ENCODE assay signal across 20 cellular contexts in genomic region chr12:3168223-3168770, GRCh38.
DNase-seq lines count a peak whose midpoint lies in the region; ATAC-seq, FAIRE-seq and TF ChIP-seq lines count a peak whose summit lies in the region.
"Had no signal": no experiment of that assay in that cellular context is flagged by ENCODE, and none has a peak within 500 bp of the region (broad histone marks: within the 10 kb centered on the region; RNA-seq: fewer than 3 reads in every experiment).

No MANE protein-coding gene starts in this region.

- no peaks in the 10 kb centered on the region for H3K9me1 ChIP-seq in keratinocyte (ENCODE audit: control insufficient read depth, extremely low read depth, insufficient read depth, low read length)

- H3K9ac ChIP-seq in keratinocyte (ENCODE audit: control insufficient read depth, extremely low read depth, insufficient read depth, low read length) = peak overlapping the region; percentile 53

- TF ChIP-seq CTCF in keratinocyte (optimal IDR thresholded peaks at IDR 0.05 in 1 of 3, IDR thresholded peaks at IDR 0.05 in 1 of 3, conservative IDR thresholded peaks at IDR 0.05 in 1 of 3; ENCODE audit: extremely low read depth in 1 of 3, insufficient read depth in 2 of 3, low read length in 3 of 3) (no peak), upper lobe of right lung (IDR thresholded peaks at IDR 0.05) (no peak)

- H3K4me3 ChIP-seq in keratinocyte (ENCODE audit: control insufficient read depth in 2 of 3, extremely low read depth in 1 of 3, insufficient read depth in 2 of 3, low read depth in 1 of 3, low read length in 3 of 3) (peak overlapping the region in 2 of 3 experiments; percentile 10 to 25), upper lobe of right lung (no peak overlapping the region)
- H3K4me3 ChIP-seq: BLaER1 treated with 17β-estradiol and CSF1 and Interleukin-3, amounts not matched to agents 10 nM and 100 nM; colonic mucosa; lung; MG63 had no signal

- DNase-seq in activated T-cell treated with anti-CD3 and anti-CD28 coated beads for 48 hours (ENCODE audit: low read depth) (peak; percentile 2), keratinocyte (ENCODE audit: low read depth, low spot score) (no peak), upper lobe of right lung (peak; percentile 39), NCI-H128 (lab: John Stamatoyannopoulos, UW; ENCODE audit: unreplicated experiment) (no peak), NOMO-1 treated with dmso at 0.1 percent for 144 hours (lab: John Stamatoyannopoulos, UW; ENCODE audit: unreplicated experiment) (no peak)
- no peak for DNase-seq in activated T-cell treated with anti-CD3 and anti-CD28 coated beads, Interleukin-2, amount 50 U/mL, for 1 hour
- DNase-seq: activated CD4-positive, alpha-beta T cell treated with anti-CD3 and anti-CD28 coated beads, Interleukin-2, amount 10 ng/mL, durations not matched to agents 24 days and 14 days; colonic mucosa; DMS 273 treated with DMSO at 0.1 percent for 48 hours; GF-D8; hippocampal formation; naive B cell; NCI-H1436 treated with DMSO at 0.1 percent for 48 hours had no signal

- intact Hi-C loops in upper lobe of right lung (cut with DNase I) = no loop called here

- H3K79me2 ChIP-seq in keratinocyte (ENCODE audit: control insufficient read depth, insufficient read depth, low read length) = peaks cover 2% of the 10 kb centered on the region

- H3K9me3 ChIP-seq in keratinocyte (ENCODE audit: control insufficient read depth, low read depth, low read length) = no peaks in the 10 kb centered on the region
- no peaks in the 10 kb centered on the region for H3K9me3 ChIP-seq in upper lobe of right lung
- H3K9me3 ChIP-seq: BLaER1 treated with 17β-estradiol and CSF1 and Interleukin-3, amounts not matched to agents 10 nM and 100 nM; colonic mucosa; MG63 had no signal

- peaks cover 5% of the 10 kb centered on the region for H4K20me1 ChIP-seq in keratinocyte (ENCODE audit: control insufficient read depth, extremely low read depth, insufficient read depth, low read length)

- peaks cover 7% of the 10 kb centered on the region for H3K4me1 Mint-ChIP-seq in activated T-helper 17 cell treated with anti-CD3 and anti-CD28 coated beads, Interleukin-2, amount 50 U/mL, for 72 hours
- H3K4me1 Mint-ChIP-seq: IgD-negative memory B cell, naive B cell had no signal

- H3K4me2 ChIP-seq in keratinocyte (ENCODE audit: control insufficient read depth, extremely low read depth, insufficient read depth, low read depth, low read length) = peak overlapping the region; percentile 83
- H3K4me2 ChIP-seq: BLaER1 treated with 17β-estradiol and CSF1 and Interleukin-3, amounts not matched to agents 10 nM and 100 nM had no signal

- dilution Hi-C loops in keratinocyte (cut with MboI; ENCODE audit: extremely low pct_ligation_motif_present, low sequenced_read_pairs) = no loop called here

- no peaks in the 10 kb centered on the region for H3K36me3 Mint-ChIP-seq in activated T-helper 17 cell treated with anti-CD3 and anti-CD28 coated beads, Interleukin-2, amount 50 U/mL, for 72 hours (ENCODE audit: low read depth)
- H3K36me3 Mint-ChIP-seq: IgD-negative memory B cell, naive B cell had no signal

- H3K36me3 ChIP-seq in keratinocyte (ENCODE audit: control insufficient read depth in 2 of 2, extremely low read depth in 1 of 2, insufficient read depth in 2 of 2, low read length in 2 of 2) (peaks cover 0 to 4% of the 10 kb centered on the region in 2 experiments), upper lobe of right lung (no peaks in the 10 kb centered on the region)
- H3K36me3 ChIP-seq: BLaER1 treated with 17β-estradiol and CSF1 and Interleukin-3, amounts not matched to agents 10 nM and 100 nM; colonic mucosa; MG63 had no signal

- peaks cover 34% of the 10 kb centered on the region for H3K4me1 ChIP-seq in keratinocyte (ENCODE audit: control insufficient read depth, extremely low read depth, insufficient read depth, low read length)
- peaks cover under 1% of the 10 kb centered on the region for H3K4me1 ChIP-seq in upper lobe of right lung
- H3K4me1 ChIP-seq: colonic mucosa had no signal

- H3K27ac ChIP-seq in keratinocyte (ENCODE audit: control insufficient read depth, insufficient read depth, low read length) (peak overlapping the region; percentile 59), upper lobe of right lung (no peak overlapping the region)
- H3K27ac ChIP-seq: BLaER1 treated with 17β-estradiol and CSF1 and Interleukin-3, amounts not matched to agents 10 nM and 100 nM; colonic mucosa had no signal

- H3K27me3 Mint-ChIP-seq in activated T-helper 17 cell treated with anti-CD3 and anti-CD28 coated beads, Interleukin-2, amount 50 U/mL, for 72 hours = peaks cover 33% of the 10 kb centered on the region

- peak overlapping the region; percentile 5 for H3K4me3 Mint-ChIP-seq in activated T-helper 17 cell treated with anti-CD3 and anti-CD28 coated beads, Interleukin-2, amount 50 U/mL, for 72 hours
- H3K4me3 Mint-ChIP-seq: activated CD4-positive, alpha-beta T cell treated with anti-CD3 and anti-CD28 coated beads, Interleukin-2, amount 10 ng/mL, durations not matched to agents 24 days and 14 days; activated naive CD4-positive, alpha-beta T cell treated with anti-CD3 and anti-CD28 coated beads for 36 hours; IgD-negative memory B cell; naive B cell had no signal

- H3K27me3 ChIP-seq in keratinocyte (ENCODE audit: control insufficient read depth, extremely low read depth, insufficient read depth, low read length) (no peaks in the 10 kb centered on the region), upper lobe of right lung (no peaks in the 10 kb centered on the region)
- H3K27me3 ChIP-seq: BLaER1 treated with 17β-estradiol and CSF1 and Interleukin-3, amounts not matched to agents 10 nM and 100 nM; colonic mucosa; MG63 had no signal

- no peak for FAIRE-seq in keratinocyte (lab: Jason Lieb, UNC)

- no peak overlapping the region for H3K27ac Mint-ChIP-seq in activated T-helper 17 cell treated with anti-CD3 and anti-CD28 coated beads, Interleukin-2, amount 50 U/mL, for 72 hours
- H3K27ac Mint-ChIP-seq: activated CD4-positive, alpha-beta T cell treated with anti-CD3 and anti-CD28 coated beads, Interleukin-2, amount 10 ng/mL, durations not matched to agents 24 days and 14 days; activated naive CD4-positive, alpha-beta T cell treated with anti-CD3 and anti-CD28 coated beads for 36 hours; IgD-negative memory B cell; naive B cell had no signal

- no peak overlapping the region for H2AFZ ChIP-seq in keratinocyte (ENCODE audit: control insufficient read depth, low read length)

- peak; percentile 33 for ATAC-seq in activated T-helper 17 cell treated with anti-CD3 and anti-CD28 coated beads, Interleukin-2, amount 50 U/mL, for 72 hours (replicated peaks)
- ATAC-seq in upper lobe of right lung (no peak), GM21528 (IDR thresholded peaks at IDR 0.05; ENCODE audit: low FRiP score, unreplicated experiment) (no peak)

- no peaks in the 10 kb centered on the region for H3K9me3 Mint-ChIP-seq in activated T-helper 17 cell treated with anti-CD3 and anti-CD28 coated beads, Interleukin-2, amount 50 U/mL, for 72 hours
- H3K9me3 Mint-ChIP-seq: activated CD4-positive, alpha-beta T cell treated with anti-CD3 and anti-CD28 coated beads, Interleukin-2, amount 10 ng/mL, durations not matched to agents 24 days and 14 days; activated naive CD4-positive, alpha-beta T cell treated with anti-CD3 and anti-CD28 coated beads for 36 hours; naive B cell had no signal

Comparison
In these comparisons a context has a peak if more than half of its experiments do, and no peak if none do; other contexts are left out.
1. DNase-seq: peak in activated T-cell treated with anti-CD3 and anti-CD28 coated beads for 48 hours (single experiment) and upper lobe of right lung (single experiment); none in activated T-cell treated with anti-CD3 and anti-CD28 coated beads, Interleukin-2, amount 50 U/mL, for 1 hour (single experiment), keratinocyte (single experiment), NCI-H128 (single experiment) and NOMO-1 treated with dmso at 0.1 percent for 144 hours (single experiment).